In genomic region chrX:153763989-153764755, GRCh38 we compare ENCODE assay signal across 1 cellular context.
TF ChIP-seq lines count a peak whose summit lies in the region.

Gene PLXNB3, plus strand, starts transcription at chrX:153764249. Its CDS starts 1,287 bp downstream, at chrX:153765536.

TF ChIP-seq in K562, 482 proteins besides CTCF, POLR2A, EP300 and RAD21 (continued from another document and continues in another):
- TF ChIP-seq MITF (IDR thresholded peaks at IDR 0.05), result no peak
- TF ChIP-seq DLX4 (CRISPR knock-in tag; IDR thresholded peaks at IDR 0.05), result no peak
- no peak for TF ChIP-seq AFF1 (IDR thresholded peaks at IDR 0.05; ENCODE audit: low read depth in 1 of 2, partially characterized antibody in 2 of 2)
- TF ChIP-seq RBFOX2 (IDR thresholded peaks at IDR 0.05; ENCODE audit: low read depth, low read length), result 0 out of 2 replicates have a peak, but pooled peaks have one; percentile 33
- no peak for TF ChIP-seq POLR2B (IDR thresholded peaks at IDR 0.05; ENCODE audit: low read depth, partially characterized antibody)
- TF ChIP-seq IRF9 (tag; IDR thresholded peaks at IDR 0.05), result no peak
- TF ChIP-seq ZNF589 (CRISPR knock-in tag; IDR thresholded peaks at IDR 0.05; ENCODE audit: low read depth), result no peak
- 0 out of 2 replicates have a peak, but pooled peaks have one; percentile 40 for TF ChIP-seq MTA3 (IDR thresholded peaks at IDR 0.05; ENCODE audit: borderline replicate concordance)
- no peak for TF ChIP-seq CBX8 (IDR thresholded peaks at IDR 0.05; ENCODE audit: borderline replicate concordance, extremely low read depth, low read depth, low read length, poor library complexity, severe bottlenecking)
- TF ChIP-seq CBX1 (IDR thresholded peaks at IDR 0.05; ENCODE audit: low read depth), result no peak
- no peak for TF ChIP-seq PURB (CRISPR knock-in tag; IDR thresholded peaks at IDR 0.05; ENCODE audit: low read depth)
- TF ChIP-seq NR4A1 (CRISPR knock-in tag; IDR thresholded peaks at IDR 0.05), result no peak
- no peak for TF ChIP-seq NR4A1 (tag; IDR thresholded peaks at IDR 0.05)
- TF ChIP-seq ZBTB2 (IDR thresholded peaks at IDR 0.05), result peak; percentile 46; the same call in 1 of the 2 replicates
- TF ChIP-seq HCFC1 (IDR thresholded peaks at IDR 0.05; ENCODE audit: low read depth, low read length), result no peak
- TF ChIP-seq ZNF436 (CRISPR knock-in tag; IDR thresholded peaks at IDR 0.05), result no peak
- TF ChIP-seq EHMT2 (IDR thresholded peaks at IDR 0.05), result no peak
- TF ChIP-seq CHD4 (IDR thresholded peaks at IDR 0.05; ENCODE audit: insufficient read depth, insufficient replicate concordance, low read depth, low read length, poor library complexity, severe bottlenecking), result no peak
- TF ChIP-seq MAFG (tag; conservative IDR thresholded peaks at IDR 0.05), result no peak
- TF ChIP-seq TOE1 (IDR thresholded peaks at IDR 0.05; ENCODE audit: borderline replicate concordance), result no peak
- no peak for TF ChIP-seq TOE1 (CRISPR knock-in tag; IDR thresholded peaks at IDR 0.05; ENCODE audit: borderline replicate concordance, low read depth)
- TF ChIP-seq ZBTB11 (CRISPR knock-in tag; IDR thresholded peaks at IDR 0.05), result no peak
- TF ChIP-seq E2F1 (CRISPR knock-in tag; IDR thresholded peaks at IDR 0.05), result no peak
- TF ChIP-seq GATAD2A (IDR thresholded peaks at IDR 0.05), result peak; percentile 69; the same call in 1 of the 2 replicates
- no peak for TF ChIP-seq POLR2AphosphoS5 (IDR thresholded peaks at IDR 0.05; ENCODE audit: control insufficient read depth, insufficient read depth, low read depth, low read length)
- no peak for TF ChIP-seq CREB1 (IDR thresholded peaks at IDR 0.05)
- TF ChIP-seq CREB1 (CRISPR knock-in tag; IDR thresholded peaks at IDR 0.05), result no peak
- TF ChIP-seq TFAM (CRISPR knock-in tag; conservative IDR thresholded peaks at IDR 0.05), result no peak
- TF ChIP-seq BDP1 (IDR thresholded peaks at IDR 0.05; ENCODE audit: insufficient read depth, insufficient read length), result no peak
- TF ChIP-seq CUX1 (CRISPR knock-in tag; IDR thresholded peaks at IDR 0.05), result no peak
- no peak for TF ChIP-seq PTBP1 (IDR thresholded peaks at IDR 0.05; ENCODE audit: low read depth, low read length)
- no peak for TF ChIP-seq ZSCAN29 (IDR thresholded peaks at IDR 0.05)
- no peak for TF ChIP-seq SMARCA4 (IDR thresholded peaks at IDR 0.05)
- TF ChIP-seq HMGXB4 (CRISPR knock-in tag; IDR thresholded peaks at IDR 0.05), result 0 out of 2 replicates have a peak, but pooled peaks have one; percentile 20
- TF ChIP-seq ZFP30 (CRISPR knock-in tag; IDR thresholded peaks at IDR 0.05; ENCODE audit: borderline replicate concordance), result no peak
- no peak for TF ChIP-seq HNRNPUL1 (IDR thresholded peaks at IDR 0.05; ENCODE audit: low read length)
- no peak for TF ChIP-seq FOXO4 (CRISPR knock-in tag; IDR thresholded peaks at IDR 0.05)
- no peak for TF ChIP-seq ZNF551 (CRISPR knock-in tag; IDR thresholded peaks at IDR 0.05)
- no peak for TF ChIP-seq NELFE (IDR thresholded peaks at IDR 0.05; ENCODE audit: insufficient read depth, insufficient read length)
